ENCODE assay signal across 8 cellular contexts in genomic region chr2:196905365-196905764, GRCh38. TPM values are rescaled to one million over a fixed set of nuclear protein-coding genes. Genes with fewer than 3 reads are reported as not detected.
DNase-seq lines count a peak whose midpoint lies in the region; ATAC-seq and TF ChIP-seq lines count a peak whose summit lies in the region.
"Not testable (repeated sequence)": the region's sequence is repeated elsewhere in the genome, so short reads cannot be mapped to it uniquely, and the experiment has no call there.

No MANE protein-coding gene starts in this region.

- H3K4me1 Mint-ChIP-seq in CD8-positive, alpha-beta T cell (ENCODE audit: low read depth); glutamatergic neuron (ENCODE audit: low read depth, unreplicated experiment): not testable (repeated sequence)
- peaks cover 16% of the 10 kb centered on the region for H3K4me1 Mint-ChIP-seq in activated CD4-positive, alpha-beta T cell treated with anti-CD3 and anti-CD28 coated beads, Interleukin-2, amount 10 ng/mL, durations not matched to agents 7 days and 5 days

- POLR2A ChIA-PET in CD8-positive, alpha-beta T cell (lab: Charles Lee); HEK293 (lab: Yijun Ruan, JAX); activated CD4-positive, alpha-beta T cell treated with anti-CD3 and anti-CD28 coated beads, Interleukin-2, amount 10 ng/mL, durations not matched to agents 7 days and 5 days (lab: Charles Lee): not testable (repeated sequence)

- peak overlapping the region; percentile 64 for H3K27ac Mint-ChIP-seq in CD8-positive, alpha-beta T cell
- H3K27ac Mint-ChIP-seq in activated CD4-positive, alpha-beta T cell treated with anti-CD3 and anti-CD28 coated beads, Interleukin-2, amount 10 ng/mL, durations not matched to agents 7 days and 5 days, result peak overlapping the region; percentile 54
- H3K27ac Mint-ChIP-seq in glutamatergic neuron (ENCODE audit: unreplicated experiment), result peak overlapping the region; percentile 80

- not testable (repeated sequence) for TF ChIP-seq CTCF in CD8-positive, alpha-beta T cell (IDR thresholded peaks at IDR 0.05); HEK293 (tag by site-specific recombination; IDR thresholded peaks at IDR 0.05); glutamatergic neuron (IDR thresholded peaks at IDR 0.05; ENCODE audit: partially characterized antibody, unreplicated experiment); parathyroid adenoma (IDR thresholded peaks at IDR 0.05)

- ATAC-seq in CD8-positive, alpha-beta T cell, result not testable (repeated sequence)
- ATAC-seq in left colon, result peak; percentile 46

- H3K9me3 ChIP-seq in CD8-positive, alpha-beta T cell (ENCODE audit: low read length); HEK293 (ENCODE audit: control insufficient read depth, insufficient read depth, low read depth, low read length); ectodermal cell (ENCODE audit: control insufficient read depth, low read length); parathyroid adenoma (ENCODE audit: control insufficient read depth, low read length): not testable (repeated sequence)

- not testable (repeated sequence) for H3K9me3 Mint-ChIP-seq in CD8-positive, alpha-beta T cell; activated CD4-positive, alpha-beta T cell treated with anti-CD3 and anti-CD28 coated beads, Interleukin-2, amount 10 ng/mL, durations not matched to agents 7 days and 5 days; glutamatergic neuron (ENCODE audit: unreplicated experiment)

- H3K4me1 ChIP-seq in CD8-positive, alpha-beta T cell (ENCODE audit: insufficient read depth, low read length); HEK293 (ENCODE audit: control insufficient read depth, insufficient read depth, low read length); ectodermal cell (ENCODE audit: control insufficient read depth, insufficient read depth, low read length); parathyroid adenoma: not testable (repeated sequence)

- not testable (repeated sequence) for H3K27me3 ChIP-seq in CD8-positive, alpha-beta T cell (ENCODE audit: insufficient read depth, low read length); ectodermal cell (ENCODE audit: control insufficient read depth, insufficient read depth, low read length, poor library complexity, severe bottlenecking); parathyroid adenoma (ENCODE audit: control insufficient read depth, insufficient read depth, low read length)

- H2AFZ ChIP-seq in parathyroid adenoma, result not testable (repeated sequence)

- H3K4me2 ChIP-seq in parathyroid adenoma (ENCODE audit: low read length), result peak overlapping the region; percentile 49

- not testable (repeated sequence) for H3K9ac ChIP-seq in parathyroid adenoma

- H3K36me3 Mint-ChIP-seq in CD8-positive, alpha-beta T cell, result peaks cover 13% of the 10 kb centered on the region
- peaks cover 39% of the 10 kb centered on the region for H3K36me3 Mint-ChIP-seq in activated CD4-positive, alpha-beta T cell treated with anti-CD3 and anti-CD28 coated beads, Interleukin-2, amount 10 ng/mL, durations not matched to agents 7 days and 5 days (ENCODE audit: low read depth)
- H3K36me3 Mint-ChIP-seq in glutamatergic neuron (ENCODE audit: unreplicated experiment), result not testable (repeated sequence)

- H3K27ac ChIP-seq in CD8-positive, alpha-beta T cell (ENCODE audit: low read depth, low read length); ectodermal cell (ENCODE audit: insufficient read depth, low read depth, low read length, poor library complexity, severe bottlenecking): not testable (repeated sequence)
- H3K27ac ChIP-seq in HEK293 (ENCODE audit: extremely low read depth, low read depth, low read length), result peak overlapping the region; percentile 60; the same call in 1 of the 2 replicates
- peak overlapping the region; percentile 57 for H3K27ac ChIP-seq in parathyroid adenoma

- CTCF ChIA-PET in CD8-positive, alpha-beta T cell (lab: Charles Lee); HEK293 (lab: Yijun Ruan, JAX); activated CD4-positive, alpha-beta T cell treated with anti-CD3 and anti-CD28 coated beads, Interleukin-2, amount 10 ng/mL, durations not matched to agents 7 days and 5 days (lab: Charles Lee): not testable (repeated sequence)

- not testable (repeated sequence) for H3K79me2 ChIP-seq in parathyroid adenoma

- not testable (repeated sequence) for DNase-seq in CD8-positive, alpha-beta T cell; activated CD4-positive, alpha-beta T cell treated with anti-CD3 and anti-CD28 coated beads, Interleukin-2, amount 10 ng/mL, durations not matched to agents 7 days and 5 days; glutamatergic neuron; left colon
- DNase-seq in NCI-H2227 (lab: John Stamatoyannopoulos, UW; ENCODE audit: unreplicated experiment), result peak; percentile 13

- H3K27me3 Mint-ChIP-seq in CD8-positive, alpha-beta T cell (ENCODE audit: low read depth); activated CD4-positive, alpha-beta T cell treated with anti-CD3 and anti-CD28 coated beads, Interleukin-2, amount 10 ng/mL, durations not matched to agents 7 days and 5 days; glutamatergic neuron (ENCODE audit: unreplicated experiment): not testable (repeated sequence)

- WGBS in ectodermal cell, 2 experiments, result no CpG with 5 or more reads among the region's 15 CpGs

- H3K4me3 ChIP-seq in CD8-positive, alpha-beta T cell (ENCODE audit: low read depth, low read length), result not testable (repeated sequence)
- peak overlapping the region; percentile 26 for H3K4me3 ChIP-seq in HEK293 (ENCODE audit: low read depth, low read length)
- peak overlapping the region; percentile 4 for H3K4me3 ChIP-seq in ectodermal cell (ENCODE audit: insufficient read depth, low read depth, low read length)
- peak overlapping the region; percentile 20 for H3K4me3 ChIP-seq in parathyroid adenoma (ENCODE audit: low read depth, low read length)

- H3K4me3 Mint-ChIP-seq in CD8-positive, alpha-beta T cell, result peak overlapping the region; percentile 18
- H3K4me3 Mint-ChIP-seq in activated CD4-positive, alpha-beta T cell treated with anti-CD3 and anti-CD28 coated beads, Interleukin-2, amount 10 ng/mL, durations not matched to agents 7 days and 5 days, result not testable (repeated sequence)
- peak overlapping the region; percentile 79 for H3K4me3 Mint-ChIP-seq in glutamatergic neuron (ENCODE audit: unreplicated experiment)

- not testable (repeated sequence) for H3K36me3 ChIP-seq in CD8-positive, alpha-beta T cell (ENCODE audit: insufficient read depth, low read length); ectodermal cell (ENCODE audit: control insufficient read depth, insufficient read depth, low read length); parathyroid adenoma (ENCODE audit: control insufficient read depth, insufficient read depth, low read length)
- H3K36me3 ChIP-seq in HEK293 (ENCODE audit: control insufficient read depth in 2 of 2, insufficient read depth in 1 of 2, low read length in 2 of 2), result peaks cover 10 to 21% of the 10 kb centered on the region in 2 experiments

- intact Hi-C loops in CD8-positive, alpha-beta T cell (cut with DNase I, micrococcal nuclease); left colon (cut with DNase I, micrococcal nuclease): not testable (repeated sequence)

TF ChIP-seq in HEK293, 187 proteins besides CTCF, POLR2A, EP300 and RAD21:
- TF ChIP-seq ZNF335 (tag by site-specific recombination; conservative IDR thresholded peaks at IDR 0.05) (peak; percentile 51), ZNF341 (tag by site-specific recombination; IDR thresholded peaks at IDR 0.05; ENCODE audit: low read depth) (peak; percentile 81), ZBTB20 (tag by site-specific recombination; IDR thresholded peaks at IDR 0.05) (0 out of 2 replicates have a peak, but pooled peaks have one; percentile 23)

RNA-seq across cellular contexts. Expression of gene PGAP1, which starts 21.1 kb away (rescaled TPM):
- 10 to 100 TPM; 11.6 to 12.3 TPM for total RNA-seq in CD8-positive, alpha-beta T cell
- total RNA-seq in activated CD4-positive, alpha-beta T cell treated with anti-CD3 and anti-CD28 coated beads, Interleukin-2, amount 10 ng/mL, durations not matched to agents 7 days and 5 days, result 10 to 100 TPM; 39.0 to 42.0 TPM
- polyA plus RNA-seq in ectodermal cell (2013, experiment 1 of 4), result 51.9 TPM
- 73.9 TPM for polyA plus RNA-seq in ectodermal cell (2013, experiment 2 of 4)
- polyA plus RNA-seq in ectodermal cell (2013, experiment 3 of 4), result 51.0 TPM
- 58.6 TPM for polyA plus RNA-seq in ectodermal cell (2013, experiment 4 of 4)
- total RNA-seq in glutamatergic neuron (ENCODE audit: unreplicated experiment) (175 TPM), left colon (10 to 100 TPM; 15.0 to 17.2 TPM)
